Comparison of ENCODE assay signal across 8 cellular contexts in genomic region chr14:73057939-73058223, GRCh38. TPM values are rescaled to one million over a fixed set of nuclear protein-coding genes. Genes with fewer than 3 reads are reported as not detected.
DNase-seq lines count a peak whose midpoint lies in the region; ATAC-seq and TF ChIP-seq lines count a peak whose summit lies in the region.

No MANE protein-coding gene starts in this region.

- H3K18ac ChIP-seq in mesenchymal stem cell (ENCODE audit: low read depth in 1 of 2, low read length in 2 of 2): peak overlapping the region; percentile 57 to 84

- H2BK120ac ChIP-seq in mesenchymal stem cell (ENCODE audit: low read depth, low read length): peak overlapping the region; percentile 22

- 11% methylated on average over 8 of the region's 8 CpGs for WGBS in mesenchymal stem cell

- no peak overlapping the region for H2BK12ac ChIP-seq in mesenchymal stem cell (ENCODE audit: low read length in 2 of 2)

- no peaks in the 10 kb centered on the region for H3K27me3 ChIP-seq in colonic mucosa
- no peaks in the 10 kb centered on the region for H3K27me3 ChIP-seq in mesenchymal stem cell (ENCODE audit: control insufficient read depth in 1 of 2, insufficient read depth in 1 of 2, low read length in 2 of 2)
- H3K27me3 ChIP-seq in uterus: no peaks in the 10 kb centered on the region

- no peak overlapping the region for H2AFZ ChIP-seq in mesenchymal stem cell (ENCODE audit: low read depth, low read length)

- no peak for TF ChIP-seq POLR2A in uterus (IDR thresholded peaks at IDR 0.05)

- peak overlapping the region; percentile 28 to 98 for H3K9ac ChIP-seq in colonic mucosa (ENCODE audit: low read depth in 2 of 2, low read length in 2 of 2)
- H3K9ac ChIP-seq in mesenchymal stem cell (ENCODE audit: low read length): peak overlapping the region; percentile 99

- DNase-seq in NCI-H1417 treated with DMSO at 0.1 percent for 48 hours (lab: John Stamatoyannopoulos, UW) (peak; percentile 73), NCI-H1417 (lab: John Stamatoyannopoulos, UW) (no peak), colonic mucosa (no peak), mesenchymal stem cell (no peak), uterus (no peak), GM19238 (ENCODE audit: insufficient read length, low spot score) (no peak)

- TF ChIP-seq CTCF in colonic mucosa (IDR thresholded peaks at IDR 0.05): no peak
- no peak for TF ChIP-seq CTCF in uterus (IDR thresholded peaks at IDR 0.05)

- H3K14ac ChIP-seq in mesenchymal stem cell (ENCODE audit: low read length in 2 of 2): no peak overlapping the region

- H3K23ac ChIP-seq in mesenchymal stem cell (ENCODE audit: low read length in 2 of 2): no peak overlapping the region

- ATAC-seq in GM21737 (IDR thresholded peaks at IDR 0.05; ENCODE audit: unreplicated experiment) (no peak), HG03439 (IDR thresholded peaks at IDR 0.05; ENCODE audit: unreplicated experiment) (no peak)

- H4K8ac ChIP-seq in mesenchymal stem cell (ENCODE audit: low read length): peak overlapping the region; percentile 76

- H2AK5ac ChIP-seq in mesenchymal stem cell (ENCODE audit: low read length, severe bottlenecking): no peak overlapping the region

- H3K4ac ChIP-seq in mesenchymal stem cell (ENCODE audit: low read depth in 1 of 2, low read length in 2 of 2): peak overlapping the region in 1 of 2 experiments; percentile 53

- H3K27ac ChIP-seq in colonic mucosa (peak overlapping the region; percentile 91), mesenchymal stem cell (ENCODE audit: low read length, poor library complexity, severe bottlenecking) (peak overlapping the region; percentile 96), uterus (peak overlapping the region; percentile 91 to 98)

- intact Hi-C loops in colonic mucosa (cut with DNase I): no loop called here
- intact Hi-C loops in uterus (cut with DNase I; ENCODE audit: low total_unique reads): no loop called here

- H3K36me3 ChIP-seq in colonic mucosa (no peaks in the 10 kb centered on the region), mesenchymal stem cell (ENCODE audit: control insufficient read depth in 1 of 2, insufficient read depth in 2 of 2, low read depth in 1 of 2, low read length in 2 of 2) (peaks cover 0 to 3% of the 10 kb centered on the region in 2 experiments), uterus (no peaks in the 10 kb centered on the region)

- H3K79me1 ChIP-seq in mesenchymal stem cell (replicated peaks; ENCODE audit: low read length, poor library complexity, severe bottlenecking): peaks cover 1% of the 10 kb centered on the region

- no peak overlapping the region for H2BK15ac ChIP-seq in mesenchymal stem cell (ENCODE audit: low read depth, poor library complexity, severe bottlenecking)

- peak overlapping the region; percentile 60 for H3K4me2 ChIP-seq in mesenchymal stem cell (ENCODE audit: low read length, poor library complexity, severe bottlenecking)

- H4K91ac ChIP-seq in mesenchymal stem cell (ENCODE audit: low read length): no peak overlapping the region

- H3K9me3 ChIP-seq in colonic mucosa (no peaks in the 10 kb centered on the region), mesenchymal stem cell (ENCODE audit: control insufficient read depth, low read length) (no peaks in the 10 kb centered on the region), uterus (no peaks in the 10 kb centered on the region)

- H2BK5ac ChIP-seq in mesenchymal stem cell (ENCODE audit: low read depth, low read length, poor library complexity, severe bottlenecking): no peak overlapping the region

- no peaks in the 10 kb centered on the region for H3K4me1 ChIP-seq in colonic mucosa
- H3K4me1 ChIP-seq in mesenchymal stem cell (ENCODE audit: control insufficient read depth, insufficient read depth, low read depth, low read length): peaks cover 9% of the 10 kb centered on the region
- peaks cover 0 to 4% of the 10 kb centered on the region in 2 donors for H3K4me1 ChIP-seq in uterus

- peak overlapping the region; percentile 90 for H3K4me3 ChIP-seq in colonic mucosa
- H3K4me3 ChIP-seq in mesenchymal stem cell (ENCODE audit: insufficient read depth in 1 of 2, low read depth in 1 of 2, low read length in 2 of 2): peak overlapping the region; percentile 38 to 94
- H3K4me3 ChIP-seq in uterus: peak overlapping the region; percentile 85 to 97

RNA-seq across cellular contexts. Expression of gene RBM25, which starts 0.5 kb away (rescaled TPM):
- total RNA-seq in colonic mucosa (10 to 100 TPM; 57.0 to 62.8 TPM), uterus (10 to 100 TPM; 26.2 to 96.1 (median 61.4) TPM)
- 71.1 TPM for polyA plus RNA-seq in mesenchymal stem cell (2013, experiment 1 of 2)
- polyA plus RNA-seq in mesenchymal stem cell (2013, experiment 2 of 2): 68.1 TPM

RNA-seq across cellular contexts. Expression of gene ZFYVE1, which starts 31.0 kb away (rescaled TPM):
- total RNA-seq in colonic mucosa (10 to 100 TPM; 11.7 to 17.5 TPM), uterus (10 to 100 TPM in 2 of 4 donors, 1 to 10 TPM in 2; 3.2 to 14.7 (median 9.8) TPM)
- 16.3 TPM for polyA plus RNA-seq in mesenchymal stem cell (2013, experiment 1 of 2)
- 16.7 TPM for polyA plus RNA-seq in mesenchymal stem cell (2013, experiment 2 of 2)
